Comparison of ENCODE assay signal across 17 cellular contexts in the genomic region with DNA sequence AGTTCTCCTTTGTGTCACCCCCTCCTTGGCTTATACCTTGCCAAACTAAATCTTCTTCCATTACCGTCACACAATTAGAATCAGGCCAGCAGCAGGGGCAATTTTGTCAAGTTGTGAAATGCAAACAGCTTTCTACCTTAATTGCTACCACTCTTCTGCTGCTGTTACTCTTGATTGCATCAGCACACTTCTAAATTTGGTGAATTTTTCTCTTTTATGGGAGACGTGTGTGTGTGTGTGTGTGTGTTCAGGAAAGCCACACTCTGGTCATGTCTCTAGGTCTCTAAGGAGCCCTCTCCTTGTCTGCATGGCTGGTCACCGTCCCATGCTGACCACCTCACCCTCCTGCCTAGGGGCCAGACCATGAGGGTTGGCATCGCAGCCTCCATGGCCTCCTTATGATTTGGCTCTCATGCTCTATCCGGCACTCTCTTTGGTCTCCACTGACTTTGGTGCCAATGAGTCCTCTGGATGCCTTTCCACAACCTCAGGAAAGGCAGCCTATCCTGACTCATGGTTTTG.
A peak's percentile ranks its signal among the peaks of the same experiment; 100 is the strongest.
DNase-seq lines count a peak whose midpoint lies in the region; ATAC-seq and TF ChIP-seq lines count a peak whose summit lies in the region.
"Had no signal": no experiment of that assay in that cellular context is flagged by ENCODE, and none has a peak within 500 bp of the region (broad histone marks: within the 10 kb centered on the region; RNA-seq: fewer than 3 reads in every experiment).

No MANE protein-coding gene starts in this region.

- H3K9me2 ChIP-seq in HCT116 (ENCODE audit: insufficient read depth), result no peaks in the 10 kb centered on the region

- POLR2A ChIA-PET in HCT116 (lab: Charles Lee), result no interaction called here
- POLR2A ChIA-PET in activated CD8-positive, alpha-beta T cell treated with anti-CD3 and anti-CD28 coated beads, Interleukin-2, amount 10 ng/mL, durations not matched to agents 7 days and 5 days (lab: Charles Lee), result no interaction called here

- H3K9ac ChIP-seq in HCT116 (ENCODE audit: low read length), result no peak overlapping the region
- H3K9ac ChIP-seq: BLaER1 had no signal

- TF ChIP-seq POLR2A in HCT116 (IDR thresholded peaks at IDR 0.05; ENCODE audit: borderline replicate concordance, extremely low read depth, insufficient read depth, insufficient read length), result no peak

- H3K9me3 Mint-ChIP-seq in activated CD8-positive, alpha-beta T cell treated with anti-CD3 and anti-CD28 coated beads, Interleukin-2, amount 10 ng/mL, durations not matched to agents 7 days and 5 days (ENCODE audit: insufficient read depth), result no peaks in the 10 kb centered on the region
- H3K9me3 Mint-ChIP-seq: CD8-positive, alpha-beta memory T cell had no signal

- H3K36me3 Mint-ChIP-seq in activated CD8-positive, alpha-beta T cell treated with anti-CD3 and anti-CD28 coated beads, Interleukin-2, amount 10 ng/mL, durations not matched to agents 7 days and 5 days (ENCODE audit: low read depth), result no peaks in the 10 kb centered on the region

- no peaks in the 10 kb centered on the region for H3K79me2 ChIP-seq in HCT116 (ENCODE audit: insufficient read depth, low read length)

- H3K9me3 ChIP-seq in HCT116 (ENCODE audit: control insufficient read depth in 1 of 2, insufficient read depth in 1 of 2, low read depth in 1 of 2, low read length in 2 of 2), result no peaks in the 10 kb centered on the region
- H3K9me3 ChIP-seq: BLaER1 had no signal

- no peak overlapping the region for H3K4me3 ChIP-seq in HCT116 (replicated peaks in 1 of 2; ENCODE audit: low read depth in 1 of 2, low read length in 2 of 2)
- H3K4me3 ChIP-seq in fibroblast of villous mesenchyme (ENCODE audit: low read depth, low read length), result no peak overlapping the region
- H3K4me3 ChIP-seq: BLaER1 had no signal

- no peak overlapping the region for H3K4me3 Mint-ChIP-seq in activated CD8-positive, alpha-beta T cell treated with anti-CD3 and anti-CD28 coated beads, Interleukin-2, amount 10 ng/mL, durations not matched to agents 7 days and 5 days
- H3K4me3 Mint-ChIP-seq: CD8-positive, alpha-beta memory T cell had no signal

- TF ChIP-seq CTCF in HCT116 (IDR thresholded peaks at IDR 0.05 in 2 of 3, conservative IDR thresholded peaks at IDR 0.05 in 1 of 3; ENCODE audit: borderline replicate concordance in 1 of 3, insufficient read depth in 1 of 3, low read depth in 2 of 3, low read length in 2 of 3) (no peak), fibroblast of villous mesenchyme (IDR thresholded peaks at IDR 0.05; ENCODE audit: insufficient read depth, low read depth, low read length) (no peak)

- H3K27me3 Mint-ChIP-seq in activated CD8-positive, alpha-beta T cell treated with anti-CD3 and anti-CD28 coated beads, Interleukin-2, amount 10 ng/mL, durations not matched to agents 7 days and 5 days (ENCODE audit: low read depth), result no peaks in the 10 kb centered on the region

- no peaks in the 10 kb centered on the region for H3K4me1 ChIP-seq in HCT116 (ENCODE audit: control insufficient read depth in 1 of 2, insufficient read depth in 2 of 2, low read length in 2 of 2)

- no peak overlapping the region for H3K27ac ChIP-seq in HCT116 (ENCODE audit: low read depth, low read length)
- H3K27ac ChIP-seq: 22Rv1, BLaER1, RWPE1 had no signal

- intact Hi-C loops in HCT116 (cut with micrococcal nuclease), result no loop called here

- no peak overlapping the region for H2AFZ ChIP-seq in HCT116 (ENCODE audit: low read depth, low read length, poor library complexity, severe bottlenecking)

- H3K4me1 Mint-ChIP-seq in activated CD8-positive, alpha-beta T cell treated with anti-CD3 and anti-CD28 coated beads, Interleukin-2, amount 10 ng/mL, durations not matched to agents 7 days and 5 days (ENCODE audit: low read depth), result peaks cover 7% of the 10 kb centered on the region

- no TSS peak for BruUV-seq in HCT116 (replicated peaks; lab: Mats Ljungman, UMichigan)

- H3K36me3 ChIP-seq in HCT116 (ENCODE audit: control insufficient read depth in 1 of 2, insufficient read depth in 2 of 2, low read length in 2 of 2), result no peaks in the 10 kb centered on the region
- H3K36me3 ChIP-seq: BLaER1 had no signal

- ATAC-seq in HCT116, result no peak
- no peak for ATAC-seq in activated CD8-positive, alpha-beta T cell treated with anti-CD3 and anti-CD28 coated beads, Interleukin-2, amount 10 ng/mL, durations not matched to agents 7 days and 5 days

- H3K4me2 ChIP-seq in HCT116 (ENCODE audit: low read length), result no peak overlapping the region
- H3K4me2 ChIP-seq: BLaER1 had no signal

- RAD21 ChIA-PET in HCT116 (lab: Charles Lee; ENCODE audit: low non-redundant PET in 1 of 2, low total read pairs in 2 of 2, uncharacterized antibody in 2 of 2, unreplicated experiment in 2 of 2), result no interaction called here

- H4K20me1 ChIP-seq in HCT116 (ENCODE audit: insufficient read depth), result no peaks in the 10 kb centered on the region
- H4K20me1 ChIP-seq: BLaER1 had no signal

- DNase-seq in NCI-H1105 treated with DMSO at 0.1 percent for 48 hours (lab: John Stamatoyannopoulos, UW) (peak; percentile 6), NCI-H1105 (lab: John Stamatoyannopoulos, UW) (no peak), HCT116 (ENCODE audit: low read depth, low spot score) (no peak), OCI-M1 (lab: John Stamatoyannopoulos, UW) (peak; percentile 84), fibroblast of villous mesenchyme (ENCODE audit: low read depth) (peak; percentile 18), iPS-NIHi7 (ENCODE audit: extremely low spot score) (no peak)
- DNase-seq in stimulated activated CD4-positive, alpha-beta T cell treated with anti-CD3 and anti-CD28 coated beads, Interleukin-2, amount 100 ng/mL, for 48 hours, result no peak
- no peak for DNase-seq in activated CD8-positive, alpha-beta T cell treated with anti-CD3 and anti-CD28 coated beads, Interleukin-2, amount 10 ng/mL, durations not matched to agents 7 days and 5 days
- DNase-seq: CD8-positive, alpha-beta memory T cell; DND-41; KBM-7; NCI-H1694 treated with DMSO at 0.1 percent for 48 hours; NCI-H226; NCI-H524 treated with DMSO at 0.1 percent for 48 hours had no signal

- CTCF ChIA-PET in HCT116 (lab: Charles Lee), result no interaction called here
- CTCF ChIA-PET in activated CD8-positive, alpha-beta T cell treated with anti-CD3 and anti-CD28 coated beads, Interleukin-2, amount 10 ng/mL, durations not matched to agents 7 days and 5 days (lab: Charles Lee), result no interaction called here

- TF ChIP-seq RAD21 in HCT116 (IDR thresholded peaks at IDR 0.05; ENCODE audit: low read depth), result no peak

- no peak overlapping the region for H3K27ac Mint-ChIP-seq in activated CD8-positive, alpha-beta T cell treated with anti-CD3 and anti-CD28 coated beads, Interleukin-2, amount 10 ng/mL, durations not matched to agents 7 days and 5 days

- no peaks in the 10 kb centered on the region for H3K27me3 ChIP-seq in HCT116 (ENCODE audit: insufficient read depth, low read length)
- H3K27me3 ChIP-seq: BLaER1 had no signal

TF ChIP-seq in HCT116, 20 proteins besides CTCF, POLR2A, EP300 and RAD21:
- TF ChIP-seq SRF (IDR thresholded peaks at IDR 0.05; ENCODE audit: low read depth), result no peak
- TF ChIP-seq YY1 (IDR thresholded peaks at IDR 0.05; ENCODE audit: extremely low read depth, insufficient replicate concordance, low read depth, low read length), result no peak
- peak; percentile 45 for TF ChIP-seq CEBPB (IDR thresholded peaks at IDR 0.05; ENCODE audit: low read depth)
TF ChIP-seq in HCT116: peak in this region for 1.

Comparison
In these comparisons a context has a peak if more than half of its experiments do, and no peak if none do; other contexts are left out.
1. DNase-seq: peak in NCI-H1105 treated with DMSO at 0.1 percent for 48 hours (single experiment), OCI-M1 (single experiment) and fibroblast of villous mesenchyme (single experiment); none in NCI-H1105 (single experiment), HCT116 (single experiment), stimulated activated CD4-positive, alpha-beta T cell treated with anti-CD3 and anti-CD28 coated beads, Interleukin-2, amount 100 ng/mL, for 48 hours (0 of 2), iPS-NIHi7 (single experiment) and activated CD8-positive, alpha-beta T cell treated with anti-CD3 and anti-CD28 coated beads, Interleukin-2, amount 10 ng/mL, durations not matched to agents 7 days and 5 days (single experiment).